Comparison of ENCODE assay signal across 21 cellular contexts in genomic region chr2:43298496-43298895, GRCh38.
"Had no signal": no experiment of that assay in that cellular context is flagged by ENCODE, and none has a peak within 500 bp of the region (broad histone marks: within the 10 kb centered on the region; RNA-seq: fewer than 3 reads in every experiment).

No MANE protein-coding gene starts in this region.

- H3K27ac Mint-ChIP-seq: activated naive CD4-positive, alpha-beta T cell treated with anti-CD3 and anti-CD28 coated beads, Interleukin-2, amount 50 U/mL, for 72 hours; activated T-cell treated with anti-CD3 and anti-CD28 coated beads, Interleukin-2, amount 50 U/mL, for 24 hours; activated T-helper 17 cell treated with anti-CD3 and anti-CD28 coated beads, Interleukin-2, amount 50 U/mL, for 72 hours; brain; dendritic cell treated with granulocyte-macrophage colony-stimulating factor and Interleukin-4, amounts not matched to agents 40 ng/mL and 50 ng/mL, for 4 days; natural killer cell; progenitor cell of endocrine pancreas had no signal

- H3K4me3 ChIP-seq: testis, upper lobe of right lung had no signal

- DNase-seq: activated CD4-positive, alpha-beta T cell treated with anti-CD3 and anti-CD28 coated beads for 1 hour; activated T-cell treated with anti-CD3 and anti-CD28 coated beads, Interleukin-2, amount 50 U/mL, for 24 hours; aorta; effector CD4-positive, alpha-beta T cell; foreskin keratinocyte; kidney glomerular epithelial cell; left ventricle myocardium superior; mammary epithelial cell; midbrain; natural killer cell; retina; stimulated activated CD4-positive, alpha-beta T cell treated with anti-CD3 and anti-CD28 coated beads, Interleukin-12 subunit alpha, Interleukin-12 subunit beta, amount 100 ng/mL, for 4 hours; stimulated activated CD4-positive, alpha-beta T cell treated with anti-CD3 and anti-CD28 coated beads, Interleukin-4, amount 100 ng/mL, for 4 hours; T-helper 1 cell; testis; upper lobe of right lung had no signal

- H3K4me3 Mint-ChIP-seq: activated T-cell treated with anti-CD3 and anti-CD28 coated beads, Interleukin-2, amount 50 U/mL, for 24 hours; activated T-helper 17 cell treated with anti-CD3 and anti-CD28 coated beads, Interleukin-2, amount 50 U/mL, for 72 hours; brain; dendritic cell treated with granulocyte-macrophage colony-stimulating factor and Interleukin-4, amounts not matched to agents 40 ng/mL and 50 ng/mL, for 4 days; natural killer cell had no signal

- H3K27me3 Mint-ChIP-seq: activated T-cell treated with anti-CD3 and anti-CD28 coated beads, Interleukin-2, amount 50 U/mL, for 24 hours; activated T-helper 17 cell treated with anti-CD3 and anti-CD28 coated beads, Interleukin-2, amount 50 U/mL, for 72 hours; brain; dendritic cell treated with granulocyte-macrophage colony-stimulating factor and Interleukin-4, amounts not matched to agents 40 ng/mL and 50 ng/mL, for 4 days; progenitor cell of endocrine pancreas had no signal

- H3K9me3 Mint-ChIP-seq: activated naive CD4-positive, alpha-beta T cell treated with anti-CD3 and anti-CD28 coated beads, Interleukin-2, amount 50 U/mL, for 72 hours; activated T-cell treated with anti-CD3 and anti-CD28 coated beads, Interleukin-2, amount 50 U/mL, for 24 hours; activated T-helper 17 cell treated with anti-CD3 and anti-CD28 coated beads, Interleukin-2, amount 50 U/mL, for 72 hours; dendritic cell treated with granulocyte-macrophage colony-stimulating factor and Interleukin-4, amounts not matched to agents 40 ng/mL and 50 ng/mL, for 4 days; natural killer cell had no signal

- ATAC-seq: activated naive CD4-positive, alpha-beta T cell treated with anti-CD3 and anti-CD28 coated beads, Interleukin-2, amount 50 U/mL, for 72 hours; activated T-helper 17 cell treated with anti-CD3 and anti-CD28 coated beads, Interleukin-2, amount 50 U/mL, for 72 hours; foreskin keratinocyte; left ventricle myocardium superior; natural killer cell; upper lobe of right lung had no signal

- H3K36me3 Mint-ChIP-seq: activated naive CD4-positive, alpha-beta T cell treated with anti-CD3 and anti-CD28 coated beads, Interleukin-2, amount 50 U/mL, for 72 hours; natural killer cell had no signal
